ENCODE assay signal across 11 cellular contexts in genomic region chr13:98976941-98977340, GRCh38. TPM values are rescaled to one million over a fixed set of nuclear protein-coding genes. Genes with fewer than 3 reads are reported as not detected.
A peak's percentile ranks its signal among the peaks of the same experiment; 100 is the strongest.
DNase-seq lines count a peak whose midpoint lies in the region; ATAC-seq and TF ChIP-seq lines count a peak whose summit lies in the region.
"Had no signal": no experiment of that assay in that cellular context is flagged by ENCODE, and none has a peak within 500 bp of the region (broad histone marks: within the 10 kb centered on the region; RNA-seq: fewer than 3 reads in every experiment).

No MANE protein-coding gene starts in this region.

- no peaks in the 10 kb centered on the region for H3K9me3 Mint-ChIP-seq in chondrocyte (ENCODE audit: low read depth)
- H3K9me3 Mint-ChIP-seq in activated CD4-positive, alpha-beta T cell treated with anti-CD3 and anti-CD28 coated beads, Interleukin-2, amount 10 ng/mL, durations not matched to agents 24 days and 14 days = peaks cover 3% of the 10 kb centered on the region

- TF ChIP-seq CTCF in chondrocyte (IDR thresholded peaks at IDR 0.05) = no peak
- no peak for TF ChIP-seq CTCF in lung (IDR thresholded peaks at IDR 0.05; ENCODE audit: control extremely low read depth, extremely low read depth)
- TF ChIP-seq CTCF in omental fat pad (IDR thresholded peaks at IDR 0.05) = no peak

- ATAC-seq in lung (ENCODE audit: insufficient read depth, low FRiP score) = no peak
- ATAC-seq in HG02798 (IDR thresholded peaks at IDR 0.05; ENCODE audit: poor library complexity, unreplicated experiment) = no peak
- ATAC-seq in HG03095 (IDR thresholded peaks at IDR 0.05; ENCODE audit: unreplicated experiment) = no peak
- ATAC-seq in omental fat pad (ENCODE audit: low FRiP score) = no peak
- ATAC-seq: activated CD8-positive, alpha-beta memory T cell treated with anti-CD3 and anti-CD28 coated beads, Interleukin-2, amount 10 ng/mL, durations not matched to agents 7 days and 5 days had no signal

- H3K9ac ChIP-seq in HUES48 (ENCODE audit: low read depth, low read length) (no peak overlapping the region), subcutaneous abdominal adipose tissue (ENCODE audit: low read length in 5 of 5) (peak overlapping the region in 3 of 5 donors; percentile 35 to 75 (median 69))

- peaks cover 47% of the 10 kb centered on the region for H3K4me1 ChIP-seq in HUES48 (ENCODE audit: control insufficient read depth, insufficient read depth, low read length)
- H3K4me1 ChIP-seq in lung (ENCODE audit: control insufficient read depth in 2 of 2, insufficient read depth in 2 of 2, low read length in 2 of 2) = peaks cover 12 to 17% of the 10 kb centered on the region in 2 donors
- H3K4me1 ChIP-seq in subcutaneous abdominal adipose tissue (ENCODE audit: control insufficient read depth in 5 of 5, insufficient read depth in 5 of 5, low read length in 5 of 5) = peaks cover 0 to 62% (median 29%) of the 10 kb centered on the region in 5 donors

- intact Hi-C loops in activated CD4-positive, alpha-beta T cell treated with anti-CD3 and anti-CD28 coated beads, Interleukin-2, amount 10 ng/mL, durations not matched to agents 24 days and 14 days (cut with micrococcal nuclease) = no loop called here

- H3K27ac ChIP-seq in HUES48 (ENCODE audit: low read depth, low read length) = peak overlapping the region; percentile 80
- peak overlapping the region in 1 of 2 donors; percentile 47 for H3K27ac ChIP-seq in lung (ENCODE audit: low read depth in 1 of 2, low read length in 1 of 2)
- peak overlapping the region; percentile 19 for H3K27ac ChIP-seq in subcutaneous abdominal adipose tissue (ENCODE audit: low read depth, low read length)

- H3K4me1 Mint-ChIP-seq in chondrocyte (ENCODE audit: low read depth) = peaks cover 60% of the 10 kb centered on the region
- H3K4me1 Mint-ChIP-seq in activated CD4-positive, alpha-beta T cell treated with anti-CD3 and anti-CD28 coated beads, Interleukin-2, amount 10 ng/mL, durations not matched to agents 24 days and 14 days = peaks cover 36% of the 10 kb centered on the region

- peak overlapping the region; percentile 67 for H3K4me3 Mint-ChIP-seq in chondrocyte (ENCODE audit: unreplicated experiment)
- H3K4me3 Mint-ChIP-seq in activated CD4-positive, alpha-beta T cell treated with anti-CD3 and anti-CD28 coated beads, Interleukin-2, amount 10 ng/mL, durations not matched to agents 24 days and 14 days = no peak overlapping the region
- H3K4me3 Mint-ChIP-seq: activated CD8-positive, alpha-beta memory T cell treated with anti-CD3 and anti-CD28 coated beads, Interleukin-2, amount 10 ng/mL, durations not matched to agents 7 days and 5 days had no signal

- no peak for DNase-seq in chondrocyte (ENCODE audit: low spot score)
- DNase-seq in lung (ENCODE audit: low spot score) = no peak
- no peak for DNase-seq in activated CD4-positive, alpha-beta T cell treated with anti-CD3 and anti-CD28 coated beads, Interleukin-2, amount 10 ng/mL, durations not matched to agents 24 days and 14 days
- DNase-seq in omental fat pad (ENCODE audit: low spot score) = no peak
- DNase-seq: activated CD8-positive, alpha-beta memory T cell treated with anti-CD3 and anti-CD28 coated beads, Interleukin-2, amount 10 ng/mL, durations not matched to agents 7 days and 5 days; effector CD4-positive, alpha-beta T cell; NCI-H226 had no signal

- H3K4me3 ChIP-seq in HUES48 (ENCODE audit: low read depth, low read length) = no peak overlapping the region
- H3K4me3 ChIP-seq in lung = peak overlapping the region; percentile 37
- peak overlapping the region; percentile 68 to 94 (median 81) for H3K4me3 ChIP-seq in subcutaneous abdominal adipose tissue (ENCODE audit: low read depth in 1 of 5, low read length in 5 of 5)

- WGBS in lung, 2 donors = 37 to 67% methylated on average over 2 of the region's 2 CpGs

- H3K27me3 ChIP-seq in HUES48 (ENCODE audit: control insufficient read depth, insufficient read depth, low read length) (no peaks in the 10 kb centered on the region), lung (ENCODE audit: control insufficient read depth, insufficient read depth) (no peaks in the 10 kb centered on the region), subcutaneous abdominal adipose tissue (ENCODE audit: control insufficient read depth in 5 of 5, insufficient read depth in 4 of 5, low read length in 5 of 5) (peaks cover 0 to 3% (median 0%) of the 10 kb centered on the region in 5 donors)

- H3K36me3 ChIP-seq in HUES48 (ENCODE audit: control insufficient read depth, insufficient read depth, low read length) = no peaks in the 10 kb centered on the region
- no peaks in the 10 kb centered on the region for H3K36me3 ChIP-seq in lung (ENCODE audit: control insufficient read depth in 2 of 2, insufficient read depth in 2 of 2, low read length in 2 of 2)
- no peaks in the 10 kb centered on the region for H3K36me3 ChIP-seq in subcutaneous abdominal adipose tissue (ENCODE audit: control insufficient read depth in 5 of 5, insufficient read depth in 5 of 5, low read length in 5 of 5)

- peak overlapping the region; percentile 88 for H3K27ac Mint-ChIP-seq in chondrocyte (ENCODE audit: unreplicated experiment)
- no peak overlapping the region for H3K27ac Mint-ChIP-seq in activated CD4-positive, alpha-beta T cell treated with anti-CD3 and anti-CD28 coated beads, Interleukin-2, amount 10 ng/mL, durations not matched to agents 24 days and 14 days
- H3K27ac Mint-ChIP-seq: activated CD8-positive, alpha-beta memory T cell treated with anti-CD3 and anti-CD28 coated beads, Interleukin-2, amount 10 ng/mL, durations not matched to agents 7 days and 5 days had no signal

- H3K27me3 Mint-ChIP-seq in chondrocyte (ENCODE audit: low read depth) = no peaks in the 10 kb centered on the region
- no peaks in the 10 kb centered on the region for H3K27me3 Mint-ChIP-seq in activated CD4-positive, alpha-beta T cell treated with anti-CD3 and anti-CD28 coated beads, Interleukin-2, amount 10 ng/mL, durations not matched to agents 24 days and 14 days
- H3K27me3 Mint-ChIP-seq: activated CD8-positive, alpha-beta memory T cell treated with anti-CD3 and anti-CD28 coated beads, Interleukin-2, amount 10 ng/mL, durations not matched to agents 7 days and 5 days had no signal

- H3K9me3 ChIP-seq in HUES48 (ENCODE audit: control insufficient read depth, insufficient read depth, low read length) (no peaks in the 10 kb centered on the region), lung (ENCODE audit: control insufficient read depth in 2 of 2, insufficient read depth in 1 of 2, low read length in 1 of 2) (no peaks in the 10 kb centered on the region), subcutaneous abdominal adipose tissue (ENCODE audit: control insufficient read depth in 5 of 5, low read length in 5 of 5) (no peaks in the 10 kb centered on the region)

- no peaks in the 10 kb centered on the region for H3K36me3 Mint-ChIP-seq in chondrocyte (ENCODE audit: low read depth)
- H3K36me3 Mint-ChIP-seq in activated CD4-positive, alpha-beta T cell treated with anti-CD3 and anti-CD28 coated beads, Interleukin-2, amount 10 ng/mL, durations not matched to agents 24 days and 14 days (ENCODE audit: low read depth) = no peaks in the 10 kb centered on the region
- H3K36me3 Mint-ChIP-seq: activated CD8-positive, alpha-beta memory T cell treated with anti-CD3 and anti-CD28 coated beads, Interleukin-2, amount 10 ng/mL, durations not matched to agents 7 days and 5 days had no signal

RNA-seq across cellular contexts. Expression of gene DOCK9, which starts 0.9 kb away (rescaled TPM):
- total RNA-seq in chondrocyte = 45.4 to 55.5 TPM (median 45.9 TPM) in 3 replicates
- 100 to 1,000 TPM; 158 to 193 TPM for total RNA-seq in lung
- polyA plus RNA-seq in lung = 100 to 1,000 TPM in 1 of 2 donors, 10 to 100 TPM in 1; 48.8 to 109 TPM
- total RNA-seq in activated CD4-positive, alpha-beta T cell treated with anti-CD3 and anti-CD28 coated beads, Interleukin-2, amount 10 ng/mL, durations not matched to agents 24 days and 14 days = 42.2 and 43.5 TPM in 2 replicates
- 100 to 1,000 TPM in 3 of 4 donors, 10 to 100 TPM in 1; 94.4 to 364 (median 145) TPM for total RNA-seq in omental fat pad
